In genomic region chr2:229798446-229799147, GRCh38 we compare ENCODE assay signal across 16 cellular contexts.
A peak's percentile ranks its signal among the peaks of the same experiment; 100 is the strongest.
DNase-seq lines count a peak whose midpoint lies in the region; ATAC-seq and TF ChIP-seq lines count a peak whose summit lies in the region.
"Had no signal": no experiment of that assay in that cellular context is flagged by ENCODE, and none has a peak within 500 bp of the region (broad histone marks: within the 10 kb centered on the region; RNA-seq: fewer than 3 reads in every experiment).

No MANE protein-coding gene starts in this region.

- no peak overlapping the region for H3K9ac ChIP-seq in mesendoderm (ENCODE audit: low read length)

- peak; percentile 70 for DNase-seq in G401 (ENCODE audit: low spot score)
- DNase-seq in astrocyte of the cerebellum (ENCODE audit: low read depth) = peak; percentile 51
- DNase-seq in fibroblast of villous mesenchyme (ENCODE audit: low read depth) = peak; percentile 60
- no peak for DNase-seq in osteocyte (ENCODE audit: extremely low spot score, unreplicated experiment)
- DNase-seq in mesendoderm = no peak
- no peak for DNase-seq in T1000 (lab: John Stamatoyannopoulos, UW)
- DNase-seq in naive thymus-derived CD8-positive, alpha-beta T cell = no peak
- DNase-seq: activated CD4-positive, alpha-beta T cell treated with anti-CD3 and anti-CD28 coated beads, Interleukin-2, amount 10 ng/mL, durations not matched to agents 7 days and 5 days; central memory CD4-positive, alpha-beta T cell; DND-41; foreskin melanocyte; naive thymus-derived CD4-positive, alpha-beta T cell; Peyer's patch had no signal

- no peak overlapping the region for H3K18ac ChIP-seq in mesendoderm (ENCODE audit: low read length)

- no peak overlapping the region for H2BK15ac ChIP-seq in mesendoderm (replicated peaks; ENCODE audit: low read depth)

- H3K27ac ChIP-seq in mesendoderm (ENCODE audit: low read depth, low read length) = no peak overlapping the region
- H3K27ac ChIP-seq: Peyer's patch had no signal

- no peak overlapping the region for H4K8ac ChIP-seq in mesendoderm (ENCODE audit: low read depth, low read length)

- no peak overlapping the region for H3K4me2 ChIP-seq in mesendoderm (ENCODE audit: low read length)

- H3K79me1 ChIP-seq in mesendoderm (ENCODE audit: low read length) = no peaks in the 10 kb centered on the region

- no peak overlapping the region for H4K5ac ChIP-seq in mesendoderm (ENCODE audit: low read length)

- no peak overlapping the region for H3K4me3 Mint-ChIP-seq in osteocyte (ENCODE audit: unreplicated experiment)
- no peak overlapping the region for H3K4me3 Mint-ChIP-seq in naive thymus-derived CD8-positive, alpha-beta T cell
- H3K4me3 Mint-ChIP-seq: activated CD4-positive, alpha-beta T cell treated with anti-CD3 and anti-CD28 coated beads, Interleukin-2, amount 10 ng/mL, durations not matched to agents 7 days and 5 days; activated naive CD4-positive, alpha-beta T cell treated with anti-CD3 and anti-CD28 coated beads, Interleukin-2, amount 50 U/mL, for 24 hours; naive thymus-derived CD4-positive, alpha-beta T cell; stimulated activated memory B cell treated with anti-CD40 and anti-IgM and Interleukin-4, amounts not matched to agents 10 μg/mL and 1 μg/mL and 100 μg/mL, for 72 hours had no signal

- peaks cover 2% of the 10 kb centered on the region for H3K36me3 ChIP-seq in mesendoderm (ENCODE audit: control insufficient read depth, insufficient read depth, low read length)

- peaks cover 42% of the 10 kb centered on the region for H3K36me3 Mint-ChIP-seq in osteocyte (ENCODE audit: unreplicated experiment)
- peaks cover 6 to 90% (median 17%) of the 10 kb centered on the region in 3 donors for H3K36me3 Mint-ChIP-seq in naive thymus-derived CD8-positive, alpha-beta T cell

- H3K4me1 Mint-ChIP-seq in osteocyte (ENCODE audit: unreplicated experiment) = peaks cover 25% of the 10 kb centered on the region
- H3K4me1 Mint-ChIP-seq in naive thymus-derived CD8-positive, alpha-beta T cell = no peaks in the 10 kb centered on the region
- H3K4me1 Mint-ChIP-seq: stimulated activated memory B cell treated with anti-CD40 and anti-IgM and Interleukin-4, amounts not matched to agents 10 μg/mL and 1 μg/mL and 100 μg/mL, for 72 hours had no signal

- H3K56ac ChIP-seq in mesendoderm (ENCODE audit: low read length) = no peak overlapping the region

- no peak overlapping the region for H2AK5ac ChIP-seq in mesendoderm (ENCODE audit: low read length)

- no CpG with 5 or more reads among the region's 5 CpGs for WGBS in mesendoderm (ENCODE audit: extremely low coverage, insufficient coverage, low lambda C conversion rate)

- no peaks in the 10 kb centered on the region for H3K9me3 Mint-ChIP-seq in osteocyte (ENCODE audit: unreplicated experiment)
- no peaks in the 10 kb centered on the region for H3K9me3 Mint-ChIP-seq in naive thymus-derived CD8-positive, alpha-beta T cell
- H3K9me3 Mint-ChIP-seq: activated CD4-positive, alpha-beta T cell treated with anti-CD3 and anti-CD28 coated beads, Interleukin-2, amount 10 ng/mL, durations not matched to agents 7 days and 5 days; activated naive CD4-positive, alpha-beta T cell treated with anti-CD3 and anti-CD28 coated beads, Interleukin-2, amount 50 U/mL, for 24 hours; naive thymus-derived CD4-positive, alpha-beta T cell; stimulated activated memory B cell treated with anti-CD40 and anti-IgM and Interleukin-4, amounts not matched to agents 10 μg/mL and 1 μg/mL and 100 μg/mL, for 72 hours had no signal

- in situ Hi-C loops in G401 (cut with HindIII; ENCODE audit: low sequenced_read_pairs) (no loop called here), astrocyte of the cerebellum (cut with HindIII; ENCODE audit: low sequenced_read_pairs) (no loop called here)

- H3K4me1 ChIP-seq in mesendoderm (ENCODE audit: control insufficient read depth, low read depth, low read length) = no peaks in the 10 kb centered on the region
- H3K4me1 ChIP-seq: Peyer's patch had no signal

- H3K23ac ChIP-seq in mesendoderm (ENCODE audit: low read length) = no peak overlapping the region

- POLR2A ChIA-PET in naive thymus-derived CD8-positive, alpha-beta T cell (lab: Charles Lee) = no interaction called here

- H2BK120ac ChIP-seq in mesendoderm (ENCODE audit: low read depth, low read length) = no peak overlapping the region

- TF ChIP-seq CTCF in astrocyte of the cerebellum (IDR thresholded peaks at IDR 0.05; ENCODE audit: low read depth, low read length, missing control alignments) (no peak), fibroblast of villous mesenchyme (IDR thresholded peaks at IDR 0.05; ENCODE audit: insufficient read depth, low read depth, low read length) (no peak), osteocyte (IDR thresholded peaks at IDR 0.05) (no peak)

- no peaks in the 10 kb centered on the region for H3K79me2 ChIP-seq in mesendoderm (ENCODE audit: control insufficient read depth, insufficient read depth, low read length)

- no peak overlapping the region for H3K4ac ChIP-seq in mesendoderm (ENCODE audit: low read depth, low read length)

- H3K27me3 Mint-ChIP-seq in osteocyte (ENCODE audit: unreplicated experiment) = no peaks in the 10 kb centered on the region
- H3K27me3 Mint-ChIP-seq in naive thymus-derived CD8-positive, alpha-beta T cell = no peaks in the 10 kb centered on the region
- H3K27me3 Mint-ChIP-seq: activated CD4-positive, alpha-beta T cell treated with anti-CD3 and anti-CD28 coated beads, Interleukin-2, amount 10 ng/mL, durations not matched to agents 7 days and 5 days; activated naive CD4-positive, alpha-beta T cell treated with anti-CD3 and anti-CD28 coated beads, Interleukin-2, amount 50 U/mL, for 24 hours; naive thymus-derived CD4-positive, alpha-beta T cell; stimulated activated memory B cell treated with anti-CD40 and anti-IgM and Interleukin-4, amounts not matched to agents 10 μg/mL and 1 μg/mL and 100 μg/mL, for 72 hours had no signal

- H3K4me3 ChIP-seq in astrocyte of the cerebellum (ENCODE audit: low read depth, low read length) = no peak overlapping the region
- H3K4me3 ChIP-seq in fibroblast of villous mesenchyme (ENCODE audit: low read depth, low read length) = no peak overlapping the region
- no peak overlapping the region for H3K4me3 ChIP-seq in mesendoderm (ENCODE audit: low read length)
- H3K4me3 ChIP-seq: Peyer's patch had no signal

- peak overlapping the region; percentile 68 for H3K27ac Mint-ChIP-seq in osteocyte (ENCODE audit: unreplicated experiment)
- H3K27ac Mint-ChIP-seq in naive thymus-derived CD8-positive, alpha-beta T cell = peak overlapping the region in 1 of 10 donors; percentile 8
- H3K27ac Mint-ChIP-seq: activated CD4-positive, alpha-beta T cell treated with anti-CD3 and anti-CD28 coated beads, Interleukin-2, amount 10 ng/mL, durations not matched to agents 7 days and 5 days; activated naive CD4-positive, alpha-beta T cell treated with anti-CD3 and anti-CD28 coated beads, Interleukin-2, amount 50 U/mL, for 24 hours; stimulated activated memory B cell treated with anti-CD40 and anti-IgM and Interleukin-4, amounts not matched to agents 10 μg/mL and 1 μg/mL and 100 μg/mL, for 72 hours had no signal

- no peak for ATAC-seq in GM19023 (IDR thresholded peaks at IDR 0.05; ENCODE audit: unreplicated experiment)
- no peak for ATAC-seq in naive thymus-derived CD8-positive, alpha-beta T cell
- ATAC-seq: naive thymus-derived CD4-positive, alpha-beta T cell; stimulated activated memory B cell treated with anti-CD40 and anti-IgM and Interleukin-4, amounts not matched to agents 10 μg/mL and 1 μg/mL and 100 μg/mL, for 72 hours had no signal

- no peaks in the 10 kb centered on the region for H3K27me3 ChIP-seq in mesendoderm (ENCODE audit: insufficient read depth, low read length, poor library complexity)
- H3K27me3 ChIP-seq: Peyer's patch had no signal

- H2BK5ac ChIP-seq in mesendoderm (ENCODE audit: low read length) = no peak overlapping the region

Comparison
In these comparisons a context has a peak if more than half of its experiments do, and no peak if none do; other contexts are left out.
1. DNase-seq: peak in G401 (single experiment), astrocyte of the cerebellum (single experiment) and fibroblast of villous mesenchyme (single experiment); none in osteocyte (single experiment), mesendoderm (single experiment), T1000 (single experiment) and naive thymus-derived CD8-positive, alpha-beta T cell (0 of 10).